1 cellular context compared by ENCODE assay signal in genomic region chr6:111922454-111923297, GRCh38.
TF ChIP-seq lines count a peak whose summit lies in the region.

No MANE protein-coding gene starts in this region.

TF ChIP-seq in IMR-90, 13 proteins besides CTCF, POLR2A, EP300 and RAD21:
- TF ChIP-seq CEBPB (IDR thresholded peaks at IDR 0.05; ENCODE audit: low read depth, low read length) (peak; percentile 88), RFX5 (IDR thresholded peaks at IDR 0.05; ENCODE audit: low read depth, low read length) (no peak), CHD1 (IDR thresholded peaks at IDR 0.05; ENCODE audit: low read depth, low read length) (no peak)
TF ChIP-seq in IMR-90: peak in this region for 1.
